ENCODE assay signal across 22 cellular contexts in genomic region chr12:68815928-68816800, GRCh38. TPM values are rescaled to one million over a fixed set of nuclear protein-coding genes. Genes with fewer than 3 reads are reported as not detected.
DNase-seq lines count a peak whose midpoint lies in the region; FAIRE-seq and TF ChIP-seq lines count a peak whose summit lies in the region.
"Had no signal": no experiment of that assay in that cellular context is flagged by ENCODE, and none has a peak within 500 bp of the region (broad histone marks: within the 10 kb centered on the region; RNA-seq: fewer than 3 reads in every experiment).

No MANE protein-coding gene starts in this region.

- H3K36me3 Mint-ChIP-seq in MCF 10A (ENCODE audit: insufficient read depth, unreplicated experiment) (peaks cover 100% of the 10 kb centered on the region), HFFc6 (ENCODE audit: low read depth) (peaks cover 66% of the 10 kb centered on the region)

- H3K27me3 Mint-ChIP-seq in MCF 10A (ENCODE audit: insufficient read depth, unreplicated experiment) (no peaks in the 10 kb centered on the region), HFFc6 (ENCODE audit: insufficient read depth) (peaks cover 3% of the 10 kb centered on the region)
- H3K27me3 Mint-ChIP-seq: dendritic cell treated with granulocyte-macrophage colony-stimulating factor and Interleukin-4, amounts not matched to agents 40 ng/mL and 50 ng/mL, for 4 days; IgD-negative memory B cell had no signal

- 100% methylated on average over 8 of the region's 8 CpGs for WGBS in mammary epithelial cell (ENCODE audit: low coverage, missing lambda C conversion rate)

- H2AFZ ChIP-seq in mammary epithelial cell (ENCODE audit: low read depth, low read length) (no peak overlapping the region), Karpas-422 (ENCODE audit: low read length) (no peak overlapping the region)

- in situ Hi-C loops in mammary epithelial cell (cut with MboI; ENCODE audit: low sequenced_read_pairs in 2 of 2): no loop called here

- no peak overlapping the region for H3K27ac ChIP-seq in mammary epithelial cell (ENCODE audit: insufficient read depth, low read depth, low read length)
- peak overlapping the region; percentile 44 for H3K27ac ChIP-seq in subcutaneous abdominal adipose tissue (ENCODE audit: low read depth, low read length)
- H3K27ac ChIP-seq in Karpas-422 (ENCODE audit: low read length): no peak overlapping the region
- H3K27ac ChIP-seq: right atrium auricular region, RWPE1, thyroid gland had no signal

- H3K4me1 Mint-ChIP-seq in MCF 10A (ENCODE audit: insufficient read depth, unreplicated experiment) (peaks cover 14% of the 10 kb centered on the region), HFFc6 (ENCODE audit: low read depth) (peaks cover 53% of the 10 kb centered on the region)

- H3K4me1 ChIP-seq in mammary epithelial cell (ENCODE audit: insufficient read depth, low read length): peaks cover 9% of the 10 kb centered on the region
- peaks cover 46% of the 10 kb centered on the region for H3K4me1 ChIP-seq in adipocyte (ENCODE audit: control insufficient read depth, insufficient read depth, low read length)
- peaks cover 0 to 37% (median 21%) of the 10 kb centered on the region in 5 donors for H3K4me1 ChIP-seq in subcutaneous abdominal adipose tissue (ENCODE audit: control insufficient read depth in 5 of 5, insufficient read depth in 5 of 5, low read length in 5 of 5)
- no peaks in the 10 kb centered on the region for H3K4me1 ChIP-seq in Karpas-422 (ENCODE audit: low read length)
- H3K4me1 ChIP-seq: thyroid gland had no signal

- H3K4me2 ChIP-seq in mammary epithelial cell (ENCODE audit: insufficient read depth, low read depth, low read length) (no peak overlapping the region), Karpas-422 (ENCODE audit: low read depth, low read length, poor library complexity, severe bottlenecking) (no peak overlapping the region)

- TF ChIP-seq CTCF in MCF 10A (IDR thresholded peaks at IDR 0.05; ENCODE audit: unreplicated experiment): no peak
- no peak for TF ChIP-seq CTCF in mammary epithelial cell (conservative IDR thresholded peaks at IDR 0.05 in 1 of 2, IDR thresholded peaks at IDR 0.05 in 1 of 2; ENCODE audit: extremely low read depth in 1 of 2, insufficient read depth in 1 of 2, low read depth in 1 of 2, low read length in 2 of 2)
- no peak for TF ChIP-seq CTCF in HFFc6 (IDR thresholded peaks at IDR 0.05)

- H4K20me1 ChIP-seq in mammary epithelial cell (ENCODE audit: insufficient read depth, low read length) (peaks cover 9% of the 10 kb centered on the region), Karpas-422 (ENCODE audit: insufficient read depth, low read depth, low read length) (no peaks in the 10 kb centered on the region)

- H3K36me3 ChIP-seq in mammary epithelial cell (ENCODE audit: insufficient read depth, low read length) (peaks cover 74% of the 10 kb centered on the region), adipocyte (ENCODE audit: control insufficient read depth, insufficient read depth, low read length, severe bottlenecking) (peaks cover 93% of the 10 kb centered on the region), subcutaneous abdominal adipose tissue (ENCODE audit: control insufficient read depth in 5 of 5, insufficient read depth in 5 of 5, low read length in 5 of 5) (peaks cover 23 to 57% (median 37%) of the 10 kb centered on the region in 5 donors), Karpas-422 (ENCODE audit: insufficient read depth, low read length) (peaks cover 56% of the 10 kb centered on the region)

- H3K9me2 ChIP-seq in Karpas-422 (replicated peaks; ENCODE audit: insufficient read depth, low read length): no peaks in the 10 kb centered on the region

- H3K9me3 ChIP-seq in mammary epithelial cell (replicated peaks; ENCODE audit: insufficient read depth, low read length) (no peaks in the 10 kb centered on the region), adipocyte (ENCODE audit: control insufficient read depth, low read length) (no peaks in the 10 kb centered on the region), subcutaneous abdominal adipose tissue (ENCODE audit: control insufficient read depth in 5 of 5, low read length in 5 of 5) (no peaks in the 10 kb centered on the region), Karpas-422 (ENCODE audit: low read length) (no peaks in the 10 kb centered on the region)
- H3K9me3 ChIP-seq: right atrium auricular region, thyroid gland had no signal

- H3K4me3 Mint-ChIP-seq in MCF 10A (ENCODE audit: unreplicated experiment): peak overlapping the region; percentile 90
- H3K4me3 Mint-ChIP-seq in HFFc6: peak overlapping the region; percentile 4; the same call in 1 of the 2 replicates
- H3K4me3 Mint-ChIP-seq: dendritic cell treated with granulocyte-macrophage colony-stimulating factor and Interleukin-4, amounts not matched to agents 40 ng/mL and 50 ng/mL, for 4 days had no signal

- no peak overlapping the region for H3K27ac Mint-ChIP-seq in MCF 10A (ENCODE audit: low read depth, unreplicated experiment)
- H3K27ac Mint-ChIP-seq in HFFc6: 0 out of 2 replicates have a peak overlapping the region, but pooled peaks have one; percentile 19
- H3K27ac Mint-ChIP-seq: dendritic cell treated with granulocyte-macrophage colony-stimulating factor and Interleukin-4, amounts not matched to agents 40 ng/mL and 50 ng/mL, for 4 days had no signal

- intact Hi-C loops in MCF 10A (cut with micrococcal nuclease) (no loop called here), mammary epithelial cell (cut with micrococcal nuclease) (no loop called here)

- dilution Hi-C loops in mammary epithelial cell (cut with HindIII; ENCODE audit: low sequenced_read_pairs): no loop called here

- H3K4me3 ChIP-seq in mammary epithelial cell (replicated peaks in 1 of 3; ENCODE audit: insufficient read depth in 1 of 3, low read depth in 2 of 3, low read length in 3 of 3): no peak overlapping the region
- H3K4me3 ChIP-seq in adipocyte (ENCODE audit: low read length): peak overlapping the region; percentile 28
- no peak overlapping the region for H3K4me3 ChIP-seq in subcutaneous abdominal adipose tissue (ENCODE audit: low read depth in 1 of 5, low read length in 5 of 5)
- H3K4me3 ChIP-seq in Karpas-422 (ENCODE audit: low read length): no peak overlapping the region
- H3K4me3 ChIP-seq: right atrium auricular region, thyroid gland had no signal

- BruUV-seq in MCF 10A (replicated peaks; lab: Mats Ljungman, UMichigan) (no TSS peak), mammary epithelial cell (replicated peaks; lab: Mats Ljungman, UMichigan) (no TSS peak)

- no peaks in the 10 kb centered on the region for H3K27me3 ChIP-seq in mammary epithelial cell (ENCODE audit: insufficient read depth, low read length)
- H3K27me3 ChIP-seq in adipocyte (replicated peaks; ENCODE audit: control insufficient read depth, insufficient read depth, low read length): no peaks in the 10 kb centered on the region
- no peaks in the 10 kb centered on the region for H3K27me3 ChIP-seq in subcutaneous abdominal adipose tissue (ENCODE audit: control insufficient read depth in 5 of 5, insufficient read depth in 4 of 5, low read length in 5 of 5)
- no peaks in the 10 kb centered on the region for H3K27me3 ChIP-seq in Karpas-422 (ENCODE audit: low read length)
- H3K27me3 ChIP-seq: right atrium auricular region, thyroid gland had no signal

- H3K9ac ChIP-seq in mammary epithelial cell (ENCODE audit: insufficient read depth, low read length) (no peak overlapping the region), adipocyte (ENCODE audit: low read length) (peak overlapping the region; percentile 25), subcutaneous abdominal adipose tissue (ENCODE audit: low read length in 5 of 5) (peak overlapping the region in 1 of 5 donors; percentile 6), Karpas-422 (ENCODE audit: low read length) (no peak overlapping the region)

- CTCF ChIA-PET in MCF 10A (lab: Yijun Ruan, JAX): interaction anchor here (0.6 to 2.2 kb wide), 4 partner anchors 11 to 41 kb away, joined by 3 to 16 read pairs (median 4); no protein-coding TSS in a partner anchor
- CTCF ChIA-PET in mammary epithelial cell (lab: Charles Lee; ENCODE audit: low non-redundant PET): no interaction called here

- no peak for FAIRE-seq in GM19239 (lab: Jason Lieb, UNC)

- DNase-seq in MCF 10A (ENCODE audit: unreplicated experiment): no peak
- DNase-seq in mammary epithelial cell: no peak
- DNase-seq in HFFc6: no peak
- peak; percentile 26 for DNase-seq in adipocyte (ENCODE audit: low read depth)
- DNase-seq in DMS53 treated with DMSO at 0.1 percent for 48 hours (lab: John Stamatoyannopoulos, UW; ENCODE audit: unreplicated experiment): no peak
- DNase-seq in Karpas-422: no peak
- no peak for DNase-seq in GM19239 (ENCODE audit: insufficient read length, low spot score)
- DNase-seq: activated effector memory CD4-positive, alpha-beta T cell treated with anti-CD3 and anti-CD28 coated beads, Interleukin-2, amount 50 U/mL, for 16 hours; amygdala; Calu3; EL; NCI-H1048; NCI-H187 treated with DMSO at 0.1 percent for 48 hours; NCI-H69; stimulated activated CD4-positive, alpha-beta T cell treated with anti-CD3 and anti-CD28 coated beads, Interleukin-4, amount 100 ng/mL, for 24 hours; stimulated activated naive CD8-positive, alpha-beta T cell treated with anti-CD3 and anti-CD28 coated beads, Interleukin-15, Interleukin-2, amounts not matched to agents 100 U/mL and 50 U/mL, for 24 hours; thyroid gland had no signal

- H3K9me3 Mint-ChIP-seq in MCF 10A (ENCODE audit: unreplicated experiment): no peaks in the 10 kb centered on the region
- peaks cover 4% of the 10 kb centered on the region for H3K9me3 Mint-ChIP-seq in HFFc6
- H3K9me3 Mint-ChIP-seq: dendritic cell treated with granulocyte-macrophage colony-stimulating factor and Interleukin-4, amounts not matched to agents 40 ng/mL and 50 ng/mL, for 4 days had no signal

- H3K79me2 ChIP-seq in mammary epithelial cell (ENCODE audit: insufficient read depth, low read length) (peaks cover 88% of the 10 kb centered on the region), Karpas-422 (ENCODE audit: low read length) (peaks cover 76% of the 10 kb centered on the region)

- POLR2A ChIA-PET in MCF 10A (lab: Yijun Ruan, JAX): interaction anchor here (0.6 to 7.3 kb wide), 8 partner anchors 8 to 38 kb away, joined by 3 to 62 read pairs (median 3); partner anchors contain the start of gene MDM2

RNA-seq across cellular contexts. Expression of gene MDM2, which starts 8.2 kb away (rescaled TPM):
- total RNA-seq in MCF 10A (2022) (353 and 383 TPM in 2 replicates), mammary epithelial cell (100 to 1,000 TPM; 304 to 321 TPM)
- polyA plus RNA-seq in mammary epithelial cell: 35.7 TPM
- polyA minus RNA-seq in mammary epithelial cell: 210 TPM
- total RNA-seq in HFFc6 (2021; fragmentation: NEBNext Ultra II Directional; extraction: Animal tissue kit (Norgen Biotek cat#: 25700)): 100 to 1,000 TPM; 216 to 270 (median 236) TPM
- total RNA-seq in Karpas-422 (2014; rRNA removed; shearing (Covaris generic); ENCODE audit: low replicate concordance): 56.9 and 70.9 TPM in 2 replicates
